In genomic region chr7:90856317-90857072, GRCh38 we compare ENCODE assay signal across 15 cellular contexts.
"Had no signal": no experiment of that assay in that cellular context is flagged by ENCODE, and none has a peak within 500 bp of the region (broad histone marks: within the 10 kb centered on the region; RNA-seq: fewer than 3 reads in every experiment).

No MANE protein-coding gene starts in this region.

- H3K9me3 ChIP-seq: esophagus muscularis mucosa, sigmoid colon had no signal

- H3K4me1 ChIP-seq: foreskin keratinocyte, sigmoid colon had no signal

- H3K4me3 Mint-ChIP-seq: activated naive CD8-positive, alpha-beta T cell; activated T-cell treated with anti-CD3 and anti-CD28 coated beads, Interleukin-2, amount 50 U/mL, for 24 hours; natural killer cell; T-helper 1 cell treated with Interleukin-12 subunit alpha and Interleukin-12 subunit beta and Interleukin-4 antibody, amounts not matched to agents 30 μg/mL and 1 μg/mL, for 36 hours had no signal

- H3K36me3 ChIP-seq: esophagus muscularis mucosa, sigmoid colon had no signal

- H3K4me3 ChIP-seq: esophagus muscularis mucosa, sigmoid colon had no signal

- H3K27ac ChIP-seq: esophagus muscularis mucosa, foreskin keratinocyte, sigmoid colon had no signal

- H3K4me1 Mint-ChIP-seq: natural killer cell had no signal

- H3K9me3 Mint-ChIP-seq: activated T-cell treated with anti-CD3 and anti-CD28 coated beads, Interleukin-2, amount 50 U/mL, for 24 hours; T-helper 1 cell treated with Interleukin-12 subunit alpha and Interleukin-12 subunit beta and Interleukin-4 antibody, amounts not matched to agents 30 μg/mL and 1 μg/mL, for 36 hours had no signal

- H3K27me3 ChIP-seq: esophagus muscularis mucosa, foreskin keratinocyte, sigmoid colon had no signal

- H3K27ac Mint-ChIP-seq: activated naive CD8-positive, alpha-beta T cell; activated T-cell treated with anti-CD3 and anti-CD28 coated beads, Interleukin-2, amount 50 U/mL, for 24 hours; natural killer cell; T-helper 1 cell treated with Interleukin-12 subunit alpha and Interleukin-12 subunit beta and Interleukin-4 antibody, amounts not matched to agents 30 μg/mL and 1 μg/mL, for 36 hours had no signal

- H3K27me3 Mint-ChIP-seq: activated T-cell treated with anti-CD3 and anti-CD28 coated beads, Interleukin-2, amount 50 U/mL, for 24 hours had no signal

- ATAC-seq: foreskin keratinocyte, left colon, natural killer cell had no signal

- DNase-seq: activated CD4-positive, alpha-beta T cell treated with anti-CD3 and anti-CD28 coated beads, Interleukin-2, amount 50 U/mL, for 4 hours; activated effector memory CD4-positive, alpha-beta T cell treated with anti-CD3 and anti-CD28 coated beads, Interleukin-2, amount 50 U/mL, for 16 hours; activated T-cell treated with anti-CD3 and anti-CD28 coated beads, Interleukin-2, amount 50 U/mL, for 24 hours; aorta; foreskin keratinocyte; left colon; natural killer cell; occipital lobe; sigmoid colon; stimulated activated CD4-positive, alpha-beta T cell treated with anti-CD3 and anti-CD28 coated beads, Interleukin-2, amount 100 ng/mL, for 24 hours; stimulated activated naive CD4-positive, alpha-beta T cell treated with Interleukin-2 at 50 U/mL for 16 hours; trophoblast cell had no signal

- H3K36me3 Mint-ChIP-seq: activated naive CD8-positive, alpha-beta T cell; natural killer cell had no signal
